ENCODE assay signal across 1 cellular context in the genomic region with DNA sequence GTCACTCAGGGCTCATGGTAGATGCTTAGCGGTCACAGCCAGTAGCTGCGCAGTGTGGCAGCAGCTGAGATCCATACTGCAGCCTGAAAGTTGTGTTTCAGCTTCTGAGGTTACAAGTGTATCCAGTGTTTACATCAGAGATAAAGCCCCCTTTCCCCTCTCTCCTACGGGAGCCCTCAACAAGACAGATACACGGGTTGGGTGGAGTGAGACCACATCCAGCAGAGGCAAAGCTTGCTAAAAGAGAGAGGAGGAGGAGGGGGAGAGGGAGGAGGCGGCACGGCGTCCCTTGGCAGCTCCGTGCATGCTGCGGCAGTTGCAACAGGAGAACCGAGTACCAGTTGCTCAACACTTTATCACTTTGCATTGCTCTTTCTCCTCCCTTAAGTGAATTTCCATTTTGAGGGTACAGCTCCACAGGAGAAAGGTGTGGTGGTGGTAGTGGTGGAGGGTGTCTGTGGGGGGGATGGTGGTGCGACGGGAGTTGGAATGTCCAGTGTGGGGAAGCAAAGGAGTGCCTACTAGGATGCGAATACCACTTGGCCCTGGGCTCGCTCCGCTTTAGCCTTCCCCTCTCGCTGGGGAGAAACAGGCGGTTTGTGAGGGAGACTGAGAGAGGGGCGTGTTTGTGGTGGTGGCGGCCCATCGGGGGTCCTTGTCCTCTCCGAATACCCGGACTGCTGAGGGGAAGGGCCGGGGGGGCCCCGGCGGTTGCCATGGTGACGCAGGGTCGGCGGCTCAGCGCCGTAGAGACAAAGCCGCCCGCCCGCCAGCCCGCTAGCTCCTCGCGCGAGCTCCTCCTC.
A peak's percentile ranks its signal among the peaks of the same experiment; 100 is the strongest.
TF ChIP-seq lines count a peak whose summit lies in the region.

No MANE protein-coding gene starts in this region.

TF ChIP-seq in H1, 55 proteins besides CTCF, POLR2A, EP300 and RAD21 (continued from another document):
- TF ChIP-seq YY1 (IDR thresholded peaks at IDR 0.05; ENCODE audit: low read depth, low read length) (no peak), SP2 (IDR thresholded peaks at IDR 0.05; ENCODE audit: low read length) (no peak), TEAD4 (IDR thresholded peaks at IDR 0.05; ENCODE audit: low read depth, low read length) (peak; percentile 56; the same call in 1 of the 2 replicates), SIX5 (IDR thresholded peaks at IDR 0.05; ENCODE audit: low read depth, low read length) (no peak), TAF7 (optimal IDR thresholded peaks at IDR 0.05; ENCODE audit: borderline replicate concordance, low read depth, low read length) (no peak), CHD2 (IDR thresholded peaks at IDR 0.05; ENCODE audit: low read length) (0 out of 2 replicates have a peak, but pooled peaks have one; percentile 10), SP4 (IDR thresholded peaks at IDR 0.05; ENCODE audit: low read length) (no peak), RXRA (IDR thresholded peaks at IDR 0.05; ENCODE audit: insufficient read depth, low read depth, low read length) (no peak), BRCA1 (IDR thresholded peaks at IDR 0.05; ENCODE audit: low read depth, low read length) (no peak), RBBP5 (IDR thresholded peaks at IDR 0.05; ENCODE audit: borderline replicate concordance, low read depth, low read length) (peak; percentile 92), POU5F1 (IDR thresholded peaks at IDR 0.05; ENCODE audit: low read depth, low read length) (no peak), SAP30 (IDR thresholded peaks at IDR 0.05; ENCODE audit: insufficient read depth, insufficient replicate concordance, low read length) (peak; percentile 58), RFX5 (IDR thresholded peaks at IDR 0.05; ENCODE audit: borderline replicate concordance, low read depth, low read length) (no peak), JUND (IDR thresholded peaks at IDR 0.05; ENCODE audit: low read length) (peak; percentile 8; the same call in 1 of the 2 replicates), EGR1 (IDR thresholded peaks at IDR 0.05; ENCODE audit: borderline replicate concordance, low read depth, low read length) (no peak), KDM4A (IDR thresholded peaks at IDR 0.05; ENCODE audit: low read depth, low read length, severe bottlenecking) (peak; percentile 93), POLR2AphosphoS5 (IDR thresholded peaks at IDR 0.05; ENCODE audit: low read depth, low read length) (0 out of 2 replicates have a peak, but pooled peaks have one; percentile 41), KDM5A (IDR thresholded peaks at IDR 0.05; ENCODE audit: low read length) (no peak), FOSL1 (IDR thresholded peaks at IDR 0.05; ENCODE audit: insufficient read depth, low read depth, low read length) (no peak), CTBP2 (IDR thresholded peaks at IDR 0.05; ENCODE audit: borderline replicate concordance, insufficient read depth, insufficient read length, low read length) (no peak), NANOG (IDR thresholded peaks at IDR 0.05; ENCODE audit: insufficient read depth, low read depth, low read length, poor library complexity, severe bottlenecking) (no peak), RNF2 (IDR thresholded peaks at IDR 0.05; ENCODE audit: borderline replicate concordance, low read depth, low read length, missing control alignments, poor library complexity, severe bottlenecking) (peak; percentile 46), SRF (IDR thresholded peaks at IDR 0.05; ENCODE audit: low read depth, low read length) (no peak), CHD1 (IDR thresholded peaks at IDR 0.05; ENCODE audit: low read depth, low read length) (no peak), HDAC6 (IDR thresholded peaks at IDR 0.05; ENCODE audit: low read depth, low read length) (no peak), EZH2 (IDR thresholded peaks at IDR 0.05; ENCODE audit: low read depth, low read length, severe bottlenecking) (no peak), TCF12 (IDR thresholded peaks at IDR 0.05; ENCODE audit: low read depth, low read length) (no peak), GABPA (IDR thresholded peaks at IDR 0.05; ENCODE audit: borderline replicate concordance, insufficient read depth, low read length) (no peak), CEBPB (IDR thresholded peaks at IDR 0.05; ENCODE audit: low read depth, low read length) (peak; percentile 64; the same call in 1 of the 2 replicates), TAF1 (IDR thresholded peaks at IDR 0.05; ENCODE audit: low read depth, low read length) (peak; percentile 50; the same call in 1 of the 2 replicates), TBP (IDR thresholded peaks at IDR 0.05; ENCODE audit: low read depth, low read length) (no peak), ASH2L (IDR thresholded peaks at IDR 0.05; ENCODE audit: low read length) (peak; percentile 95), SUZ12 (IDR thresholded peaks at IDR 0.05; ENCODE audit: low read length) (peak; percentile 47; the same call in 1 of the 2 replicates), SIN3A (conservative IDR thresholded peaks at IDR 0.05 in 1 of 2, IDR thresholded peaks at IDR 0.05 in 1 of 2; ENCODE audit: low read depth in 1 of 2, low read length in 2 of 2) (peak; percentile 34 to 39; a peak in 1 of 4 replicates), BACH1 (IDR thresholded peaks at IDR 0.05; ENCODE audit: low read length) (no peak), PHF8 (conservative IDR thresholded peaks at IDR 0.05; ENCODE audit: low read depth, low read length) (0 out of 2 replicates have a peak, but pooled peaks have one; percentile 15), BCL11A (IDR thresholded peaks at IDR 0.05; ENCODE audit: low read depth in 2 of 2, low read length in 2 of 2) (no peak), CBX8 (IDR thresholded peaks at IDR 0.05; ENCODE audit: borderline replicate concordance, low read depth, low read length) (no peak)
- TF ChIP-seq, protein P1, sequence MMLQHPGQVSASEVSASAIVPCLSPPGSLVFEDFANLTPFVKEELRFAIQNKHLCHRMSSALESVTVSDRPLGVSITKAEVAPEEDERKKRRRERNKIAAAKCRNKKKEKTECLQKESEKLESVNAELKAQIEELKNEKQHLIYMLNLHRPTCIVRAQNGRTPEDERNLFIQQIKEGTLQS (IDR thresholded peaks at IDR 0.05; ENCODE audit: insufficient read depth, low read depth, low read length) = no peak
- TF ChIP-seq, protein P2, sequence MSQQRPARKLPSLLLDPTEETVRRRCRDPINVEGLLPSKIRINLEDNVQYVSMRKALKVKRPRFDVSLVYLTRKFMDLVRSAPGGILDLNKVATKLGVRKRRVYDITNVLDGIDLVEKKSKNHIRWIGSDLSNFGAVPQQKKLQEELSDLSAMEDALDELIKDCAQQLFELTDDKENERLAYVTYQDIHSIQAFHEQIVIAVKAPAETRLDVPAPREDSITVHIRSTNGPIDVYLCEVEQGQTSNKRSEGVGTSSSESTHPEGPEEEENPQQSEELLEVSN (IDR thresholded peaks at IDR 0.05) = no peak
- TF ChIP-seq, protein P3, sequence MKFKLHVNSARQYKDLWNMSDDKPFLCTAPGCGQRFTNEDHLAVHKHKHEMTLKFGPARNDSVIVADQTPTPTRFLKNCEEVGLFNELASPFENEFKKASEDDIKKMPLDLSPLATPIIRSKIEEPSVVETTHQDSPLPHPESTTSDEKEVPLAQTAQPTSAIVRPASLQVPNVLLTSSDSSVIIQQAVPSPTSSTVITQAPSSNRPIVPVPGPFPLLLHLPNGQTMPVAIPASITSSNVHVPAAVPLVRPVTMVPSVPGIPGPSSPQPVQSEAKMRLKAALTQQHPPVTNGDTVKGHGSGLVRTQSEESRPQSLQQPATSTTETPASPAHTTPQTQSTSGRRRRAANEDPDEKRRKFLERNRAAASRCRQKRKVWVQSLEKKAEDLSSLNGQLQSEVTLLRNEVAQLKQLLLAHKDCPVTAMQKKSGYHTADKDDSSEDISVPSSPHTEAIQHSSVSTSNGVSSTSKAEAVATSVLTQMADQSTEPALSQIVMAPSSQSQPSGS (IDR thresholded peaks at IDR 0.05; ENCODE audit: low read length) = no peak
- TF ChIP-seq, protein P4, sequence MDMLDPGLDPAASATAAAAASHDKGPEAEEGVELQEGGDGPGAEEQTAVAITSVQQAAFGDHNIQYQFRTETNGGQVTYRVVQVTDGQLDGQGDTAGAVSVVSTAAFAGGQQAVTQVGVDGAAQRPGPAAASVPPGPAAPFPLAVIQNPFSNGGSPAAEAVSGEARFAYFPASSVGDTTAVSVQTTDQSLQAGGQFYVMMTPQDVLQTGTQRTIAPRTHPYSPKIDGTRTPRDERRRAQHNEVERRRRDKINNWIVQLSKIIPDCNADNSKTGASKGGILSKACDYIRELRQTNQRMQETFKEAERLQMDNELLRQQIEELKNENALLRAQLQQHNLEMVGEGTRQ (IDR thresholded peaks at IDR 0.05; ENCODE audit: low read length) = no peak
- TF ChIP-seq, protein P5, sequence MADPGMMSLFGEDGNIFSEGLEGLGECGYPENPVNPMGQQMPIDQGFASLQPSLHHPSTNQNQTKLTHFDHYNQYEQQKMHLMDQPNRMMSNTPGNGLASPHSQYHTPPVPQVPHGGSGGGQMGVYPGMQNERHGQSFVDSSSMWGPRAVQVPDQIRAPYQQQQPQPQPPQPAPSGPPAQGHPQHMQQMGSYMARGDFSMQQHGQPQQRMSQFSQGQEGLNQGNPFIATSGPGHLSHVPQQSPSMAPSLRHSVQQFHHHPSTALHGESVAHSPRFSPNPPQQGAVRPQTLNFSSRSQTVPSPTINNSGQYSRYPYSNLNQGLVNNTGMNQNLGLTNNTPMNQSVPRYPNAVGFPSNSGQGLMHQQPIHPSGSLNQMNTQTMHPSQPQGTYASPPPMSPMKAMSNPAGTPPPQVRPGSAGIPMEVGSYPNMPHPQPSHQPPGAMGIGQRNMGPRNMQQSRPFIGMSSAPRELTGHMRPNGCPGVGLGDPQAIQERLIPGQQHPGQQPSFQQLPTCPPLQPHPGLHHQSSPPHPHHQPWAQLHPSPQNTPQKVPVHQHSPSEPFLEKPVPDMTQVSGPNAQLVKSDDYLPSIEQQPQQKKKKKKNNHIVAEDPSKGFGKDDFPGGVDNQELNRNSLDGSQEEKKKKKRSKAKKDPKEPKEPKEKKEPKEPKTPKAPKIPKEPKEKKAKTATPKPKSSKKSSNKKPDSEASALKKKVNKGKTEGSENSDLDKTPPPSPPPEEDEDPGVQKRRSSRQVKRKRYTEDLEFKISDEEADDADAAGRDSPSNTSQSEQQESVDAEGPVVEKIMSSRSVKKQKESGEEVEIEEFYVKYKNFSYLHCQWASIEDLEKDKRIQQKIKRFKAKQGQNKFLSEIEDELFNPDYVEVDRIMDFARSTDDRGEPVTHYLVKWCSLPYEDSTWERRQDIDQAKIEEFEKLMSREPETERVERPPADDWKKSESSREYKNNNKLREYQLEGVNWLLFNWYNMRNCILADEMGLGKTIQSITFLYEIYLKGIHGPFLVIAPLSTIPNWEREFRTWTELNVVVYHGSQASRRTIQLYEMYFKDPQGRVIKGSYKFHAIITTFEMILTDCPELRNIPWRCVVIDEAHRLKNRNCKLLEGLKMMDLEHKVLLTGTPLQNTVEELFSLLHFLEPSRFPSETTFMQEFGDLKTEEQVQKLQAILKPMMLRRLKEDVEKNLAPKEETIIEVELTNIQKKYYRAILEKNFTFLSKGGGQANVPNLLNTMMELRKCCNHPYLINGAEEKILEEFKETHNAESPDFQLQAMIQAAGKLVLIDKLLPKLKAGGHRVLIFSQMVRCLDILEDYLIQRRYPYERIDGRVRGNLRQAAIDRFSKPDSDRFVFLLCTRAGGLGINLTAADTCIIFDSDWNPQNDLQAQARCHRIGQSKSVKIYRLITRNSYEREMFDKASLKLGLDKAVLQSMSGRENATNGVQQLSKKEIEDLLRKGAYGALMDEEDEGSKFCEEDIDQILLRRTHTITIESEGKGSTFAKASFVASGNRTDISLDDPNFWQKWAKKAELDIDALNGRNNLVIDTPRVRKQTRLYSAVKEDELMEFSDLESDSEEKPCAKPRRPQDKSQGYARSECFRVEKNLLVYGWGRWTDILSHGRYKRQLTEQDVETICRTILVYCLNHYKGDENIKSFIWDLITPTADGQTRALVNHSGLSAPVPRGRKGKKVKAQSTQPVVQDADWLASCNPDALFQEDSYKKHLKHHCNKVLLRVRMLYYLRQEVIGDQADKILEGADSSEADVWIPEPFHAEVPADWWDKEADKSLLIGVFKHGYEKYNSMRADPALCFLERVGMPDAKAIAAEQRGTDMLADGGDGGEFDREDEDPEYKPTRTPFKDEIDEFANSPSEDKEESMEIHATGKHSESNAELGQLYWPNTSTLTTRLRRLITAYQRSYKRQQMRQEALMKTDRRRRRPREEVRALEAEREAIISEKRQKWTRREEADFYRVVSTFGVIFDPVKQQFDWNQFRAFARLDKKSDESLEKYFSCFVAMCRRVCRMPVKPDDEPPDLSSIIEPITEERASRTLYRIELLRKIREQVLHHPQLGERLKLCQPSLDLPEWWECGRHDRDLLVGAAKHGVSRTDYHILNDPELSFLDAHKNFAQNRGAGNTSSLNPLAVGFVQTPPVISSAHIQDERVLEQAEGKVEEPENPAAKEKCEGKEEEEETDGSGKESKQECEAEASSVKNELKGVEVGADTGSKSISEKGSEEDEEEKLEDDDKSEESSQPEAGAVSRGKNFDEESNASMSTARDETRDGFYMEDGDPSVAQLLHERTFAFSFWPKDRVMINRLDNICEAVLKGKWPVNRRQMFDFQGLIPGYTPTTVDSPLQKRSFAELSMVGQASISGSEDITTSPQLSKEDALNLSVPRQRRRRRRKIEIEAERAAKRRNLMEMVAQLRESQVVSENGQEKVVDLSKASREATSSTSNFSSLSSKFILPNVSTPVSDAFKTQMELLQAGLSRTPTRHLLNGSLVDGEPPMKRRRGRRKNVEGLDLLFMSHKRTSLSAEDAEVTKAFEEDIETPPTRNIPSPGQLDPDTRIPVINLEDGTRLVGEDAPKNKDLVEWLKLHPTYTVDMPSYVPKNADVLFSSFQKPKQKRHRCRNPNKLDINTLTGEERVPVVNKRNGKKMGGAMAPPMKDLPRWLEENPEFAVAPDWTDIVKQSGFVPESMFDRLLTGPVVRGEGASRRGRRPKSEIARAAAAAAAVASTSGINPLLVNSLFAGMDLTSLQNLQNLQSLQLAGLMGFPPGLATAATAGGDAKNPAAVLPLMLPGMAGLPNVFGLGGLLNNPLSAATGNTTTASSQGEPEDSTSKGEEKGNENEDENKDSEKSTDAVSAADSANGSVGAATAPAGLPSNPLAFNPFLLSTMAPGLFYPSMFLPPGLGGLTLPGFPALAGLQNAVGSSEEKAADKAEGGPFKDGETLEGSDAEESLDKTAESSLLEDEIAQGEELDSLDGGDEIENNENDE (IDR thresholded peaks at IDR 0.05; ENCODE audit: insufficient replicate concordance, low read length) = no peak
- TF ChIP-seq, protein P6, sequence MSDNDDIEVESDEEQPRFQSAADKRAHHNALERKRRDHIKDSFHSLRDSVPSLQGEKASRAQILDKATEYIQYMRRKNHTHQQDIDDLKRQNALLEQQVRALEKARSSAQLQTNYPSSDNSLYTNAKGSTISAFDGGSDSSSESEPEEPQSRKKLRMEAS (IDR thresholded peaks at IDR 0.05) = 0 out of 2 replicates have a peak, but pooled peaks have one; percentile 44
